Comparison of ENCODE assay signal across 24 cellular contexts in the genomic region with DNA sequence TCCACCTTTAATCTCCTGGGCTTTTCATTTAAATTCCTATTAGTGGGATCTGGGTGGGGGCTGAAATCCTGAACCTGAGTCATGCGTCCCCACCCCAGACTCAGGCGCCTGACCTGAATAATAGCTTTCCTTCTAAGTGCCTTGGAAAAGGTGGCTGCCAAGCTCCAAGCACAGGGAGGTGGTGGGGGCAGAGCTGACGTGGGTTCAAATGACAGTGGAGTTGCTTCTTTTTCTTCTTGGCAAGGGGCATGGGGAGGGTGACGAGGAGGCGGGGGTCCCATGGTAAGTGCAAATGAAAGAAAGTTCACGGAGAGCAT.
DNase-seq lines count a peak whose midpoint lies in the region; ATAC-seq and TF ChIP-seq lines count a peak whose summit lies in the region.
"Had no signal": no experiment of that assay in that cellular context is flagged by ENCODE, and none has a peak within 500 bp of the region (broad histone marks: within the 10 kb centered on the region; RNA-seq: fewer than 3 reads in every experiment).

No MANE protein-coding gene starts in this region.

- H3K9me3 Mint-ChIP-seq in nephron progenitor cell, result no peaks in the 10 kb centered on the region
- H3K9me3 Mint-ChIP-seq in stimulated activated effector memory CD8-positive, alpha-beta T cell treated with anti-CD3 and anti-CD28 coated beads, Interleukin-12 subunit alpha, Interleukin-12 subunit beta, amount 100 ng/mL, for 72 hours, result no peaks in the 10 kb centered on the region
- H3K9me3 Mint-ChIP-seq: CD4-positive, CD25-positive, alpha-beta regulatory T cell; CD8-positive, alpha-beta memory T cell had no signal

- H3K4me3 ChIP-seq in esophagus muscularis mucosa, result no peak overlapping the region
- no peak overlapping the region for H3K4me3 ChIP-seq in foreskin fibroblast (ENCODE audit: low read depth in 1 of 2, low read length in 2 of 2)
- H3K4me3 ChIP-seq: BLaER1, GM12878 had no signal

- H3K4me1 Mint-ChIP-seq in nephron progenitor cell, result peaks cover 12% of the 10 kb centered on the region
- no peaks in the 10 kb centered on the region for H3K4me1 Mint-ChIP-seq in stimulated activated effector memory CD8-positive, alpha-beta T cell treated with anti-CD3 and anti-CD28 coated beads, Interleukin-12 subunit alpha, Interleukin-12 subunit beta, amount 100 ng/mL, for 72 hours
- H3K4me1 Mint-ChIP-seq: CD14-positive monocyte; CD4-positive, alpha-beta memory T cell; CD4-positive, CD25-positive, alpha-beta regulatory T cell; CD8-positive, alpha-beta memory T cell had no signal

- no peaks in the 10 kb centered on the region for H3K36me3 ChIP-seq in esophagus muscularis mucosa
- H3K36me3 ChIP-seq: BE2C, BLaER1 had no signal

- no peak overlapping the region for H3K4me3 Mint-ChIP-seq in nephron progenitor cell
- no peak overlapping the region for H3K4me3 Mint-ChIP-seq in stimulated activated effector memory CD8-positive, alpha-beta T cell treated with anti-CD3 and anti-CD28 coated beads, Interleukin-12 subunit alpha, Interleukin-12 subunit beta, amount 100 ng/mL, for 72 hours
- H3K4me3 Mint-ChIP-seq: CD14-positive monocyte; CD4-positive, alpha-beta memory T cell; CD4-positive, CD25-positive, alpha-beta regulatory T cell; CD8-positive, alpha-beta memory T cell had no signal

- TF ChIP-seq EP300 in esophagus muscularis mucosa (IDR thresholded peaks at IDR 0.05), result no peak

- TF ChIP-seq POLR2A in esophagus muscularis mucosa (IDR thresholded peaks at IDR 0.05; ENCODE audit: low read depth), result no peak

- WGBS in esophagus muscularis mucosa, result 87% methylated on average over 6 of the region's 6 CpGs

- no peak overlapping the region for H3K27ac ChIP-seq in esophagus muscularis mucosa (replicated peaks in 1 of 4)
- H3K27ac ChIP-seq: BLaER1 had no signal

- no peaks in the 10 kb centered on the region for H3K4me1 ChIP-seq in esophagus muscularis mucosa
- H3K4me1 ChIP-seq: BE2C had no signal

- H3K27me3 Mint-ChIP-seq in nephron progenitor cell (ENCODE audit: low read depth, poor library complexity), result peaks cover 25% of the 10 kb centered on the region

- no peak for TF ChIP-seq CTCF in esophagus muscularis mucosa (IDR thresholded peaks at IDR 0.05)
- TF ChIP-seq CTCF in nephron progenitor cell (IDR thresholded peaks at IDR 0.05), result no peak
- TF ChIP-seq CTCF in foreskin fibroblast (IDR thresholded peaks at IDR 0.05; ENCODE audit: low read depth, low read length), result no peak

- peaks cover 0 to 2% (median 1%) of the 10 kb centered on the region in 4 donors for H3K9me3 ChIP-seq in esophagus muscularis mucosa
- H3K9me3 ChIP-seq: BE2C, BLaER1 had no signal

- peak overlapping the region; percentile 44 for H3K27ac Mint-ChIP-seq in nephron progenitor cell
- peak overlapping the region; percentile 41 for H3K27ac Mint-ChIP-seq in stimulated activated effector memory CD8-positive, alpha-beta T cell treated with anti-CD3 and anti-CD28 coated beads, Interleukin-12 subunit alpha, Interleukin-12 subunit beta, amount 100 ng/mL, for 72 hours
- H3K27ac Mint-ChIP-seq: CD14-positive monocyte; CD4-positive, alpha-beta memory T cell; CD4-positive, CD25-positive, alpha-beta regulatory T cell; CD8-positive, alpha-beta memory T cell had no signal

- ATAC-seq in stimulated activated effector memory CD8-positive, alpha-beta T cell treated with anti-CD3 and anti-CD28 coated beads, Interleukin-12 subunit alpha, Interleukin-12 subunit beta, amount 100 ng/mL, for 72 hours, result no peak
- ATAC-seq in GM21619 (IDR thresholded peaks at IDR 0.05; ENCODE audit: unreplicated experiment), result no peak
- ATAC-seq: GM12878 had no signal

- intact Hi-C loops in esophagus muscularis mucosa (cut with DNase I), result no loop called here
- intact Hi-C loops in head of caudate nucleus (cut with DNase I), result no loop called here

- no peaks in the 10 kb centered on the region for H3K36me3 Mint-ChIP-seq in nephron progenitor cell (ENCODE audit: low read depth)
- no peaks in the 10 kb centered on the region for H3K36me3 Mint-ChIP-seq in stimulated activated effector memory CD8-positive, alpha-beta T cell treated with anti-CD3 and anti-CD28 coated beads, Interleukin-12 subunit alpha, Interleukin-12 subunit beta, amount 100 ng/mL, for 72 hours
- H3K36me3 Mint-ChIP-seq: CD14-positive monocyte; CD4-positive, alpha-beta memory T cell; CD4-positive, CD25-positive, alpha-beta regulatory T cell; CD8-positive, alpha-beta memory T cell had no signal

- DNase-seq in esophagus muscularis mucosa (ENCODE audit: extremely low spot score) (peak; percentile 80), head of caudate nucleus (peak in 31 of 42 donors; percentile 6 to 73 (median 36)), nephron progenitor cell (no peak), foreskin fibroblast (no peak)
- no peak for DNase-seq in stimulated activated effector memory CD8-positive, alpha-beta T cell treated with anti-CD3 and anti-CD28 coated beads, Interleukin-12 subunit alpha, Interleukin-12 subunit beta, amount 100 ng/mL, for 72 hours (ENCODE audit: low spot score in 2 of 2)
- no peak for DNase-seq in activated T-cell treated with anti-CD3 and anti-CD28 coated beads, Interleukin-2, amount 50 U/mL, for 1 hour
- DNase-seq: 8988T; BE2C; C1 segment of cervical spinal cord; CD4-positive, alpha-beta memory T cell; CD4-positive, CD25-positive, alpha-beta regulatory T cell; CD8-positive, alpha-beta memory T cell; COR-L47; DMS 273 treated with DMSO at 0.1 percent for 48 hours; DMS153; DMS53; DMS79; DND-41; EL; GDM1 had no signal

- no peaks in the 10 kb centered on the region for H3K27me3 ChIP-seq in esophagus muscularis mucosa
- H3K27me3 ChIP-seq: BE2C, BLaER1 had no signal

Comparison
In these comparisons a context has a peak if more than half of its experiments do, and no peak if none do; other contexts are left out.
1. DNase-seq: peak in esophagus muscularis mucosa (single experiment) and head of caudate nucleus (31 of 42); none in nephron progenitor cell (single experiment), stimulated activated effector memory CD8-positive, alpha-beta T cell treated with anti-CD3 and anti-CD28 coated beads, Interleukin-12 subunit alpha, Interleukin-12 subunit beta, amount 100 ng/mL, for 72 hours (0 of 2), foreskin fibroblast (0 of 2) and activated T-cell treated with anti-CD3 and anti-CD28 coated beads, Interleukin-2, amount 50 U/mL, for 1 hour (single experiment).